Comparison of ENCODE assay signal across 16 cellular contexts in the genomic region with DNA sequence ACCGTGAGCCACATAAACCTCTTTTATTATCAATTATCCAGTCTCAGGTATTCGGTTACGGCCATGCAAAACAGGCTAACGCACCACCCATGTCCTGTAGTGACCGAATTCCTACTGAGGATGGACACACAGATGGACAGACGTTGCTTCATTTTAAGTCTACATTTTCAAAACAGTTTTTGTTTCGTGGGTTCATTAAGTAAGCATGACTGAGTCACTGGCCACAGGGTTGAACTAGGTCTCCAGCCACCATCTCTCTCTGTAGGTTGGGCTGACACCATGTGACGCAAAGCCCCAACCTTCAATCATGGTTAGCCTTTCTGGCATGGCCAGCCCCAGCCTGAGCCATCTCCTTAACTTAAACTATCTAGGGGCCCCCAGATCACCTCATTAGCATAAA.
DNase-seq lines count a peak whose midpoint lies in the region; ATAC-seq and TF ChIP-seq lines count a peak whose summit lies in the region.
"Had no signal": no experiment of that assay in that cellular context is flagged by ENCODE, and none has a peak within 500 bp of the region (broad histone marks: within the 10 kb centered on the region; RNA-seq: fewer than 3 reads in every experiment).

No MANE protein-coding gene starts in this region.

- ATAC-seq in GM18861 (IDR thresholded peaks at IDR 0.05; ENCODE audit: unreplicated experiment) (no peak), GM21717 (IDR thresholded peaks at IDR 0.05; ENCODE audit: unreplicated experiment) (no peak), HG03159 (IDR thresholded peaks at IDR 0.05; ENCODE audit: unreplicated experiment) (no peak), GM21619 (IDR thresholded peaks at IDR 0.05; ENCODE audit: unreplicated experiment) (no peak)
- ATAC-seq: gastroesophageal sphincter; psoas muscle; stimulated activated naive CD8-positive, alpha-beta T cell treated with anti-CD3 and anti-CD28 coated beads, Interleukin-15, Interleukin-2, amounts not matched to agents 100 U/mL and 50 U/mL, for 24 hours had no signal

- TF ChIP-seq CTCF in astrocyte of the spinal cord (IDR thresholded peaks at IDR 0.05; ENCODE audit: low read depth, low read length) = no peak

- in situ Hi-C loops in astrocyte of the spinal cord (cut with HindIII; ENCODE audit: low sequenced_read_pairs) = no loop called here

- DNase-seq in AG08396 (ENCODE audit: low spot score) (peak; percentile 56), H4 (ENCODE audit: low spot score) (peak; percentile 30), astrocyte of the spinal cord (ENCODE audit: low read depth, low spot score) (peak; percentile 57), myocyte (ENCODE audit: low read depth) (peak; percentile 13)
- DNase-seq: activated CD4-positive, alpha-beta T cell treated with anti-CD3 and anti-CD28 coated beads, Interleukin-2, amount 50 U/mL, for 4 hours; activated T-cell treated with anti-CD3 and anti-CD28 coated beads, Interleukin-2, amount 50 U/mL, for 1 hour; AML-193; psoas muscle; stimulated activated naive CD8-positive, alpha-beta T cell treated with anti-CD3 and anti-CD28 coated beads, Interleukin-15, Interleukin-2, amounts not matched to agents 100 U/mL and 50 U/mL, for 24 hours; SW 1271 had no signal

- H3K4me3 ChIP-seq in astrocyte of the spinal cord (ENCODE audit: low read depth, low read length) = no peak overlapping the region
- H3K4me3 ChIP-seq: gastroesophageal sphincter, psoas muscle, vagina had no signal
